Comparison of ENCODE assay signal across 1 cellular context in the genomic region with DNA sequence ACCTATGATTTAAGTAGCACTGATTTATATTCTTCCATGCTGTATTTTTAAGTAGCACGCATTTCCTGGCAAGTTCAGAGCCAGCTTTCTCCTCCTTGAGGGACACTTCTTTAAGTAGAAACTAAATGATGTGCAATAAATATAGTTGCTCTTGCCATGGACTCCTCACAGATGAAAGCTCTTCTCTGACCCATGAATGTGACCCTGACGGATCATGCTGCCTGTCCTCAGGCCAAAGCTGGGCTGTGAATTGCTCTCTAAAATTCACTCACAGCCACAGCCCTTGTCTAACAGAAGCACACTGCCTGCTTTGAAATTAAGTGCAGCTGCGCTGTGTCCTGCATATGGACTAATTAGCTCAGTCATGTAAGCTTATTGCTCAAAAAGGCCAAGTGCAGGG.
TF ChIP-seq lines count a peak whose summit lies in the region.

No MANE protein-coding gene starts in this region.

TF ChIP-seq in H1, 55 proteins besides CTCF, POLR2A, EP300 and RAD21 (continued from another document):
- TF ChIP-seq, protein P1, sequence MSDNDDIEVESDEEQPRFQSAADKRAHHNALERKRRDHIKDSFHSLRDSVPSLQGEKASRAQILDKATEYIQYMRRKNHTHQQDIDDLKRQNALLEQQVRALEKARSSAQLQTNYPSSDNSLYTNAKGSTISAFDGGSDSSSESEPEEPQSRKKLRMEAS (IDR thresholded peaks at IDR 0.05), result no peak
- no peak for TF ChIP-seq TAF1 (IDR thresholded peaks at IDR 0.05; ENCODE audit: low read depth, low read length)
- TF ChIP-seq KDM1A (IDR thresholded peaks at IDR 0.05; ENCODE audit: borderline replicate concordance, low read length), result no peak
- TF ChIP-seq CREB1 (IDR thresholded peaks at IDR 0.05), result no peak
- TF ChIP-seq TAF7 (optimal IDR thresholded peaks at IDR 0.05; ENCODE audit: borderline replicate concordance, low read depth, low read length), result no peak
- TF ChIP-seq EZH2 (IDR thresholded peaks at IDR 0.05; ENCODE audit: low read depth, low read length, severe bottlenecking), result no peak
- TF ChIP-seq ASH2L (IDR thresholded peaks at IDR 0.05; ENCODE audit: low read length), result no peak
- no peak for TF ChIP-seq SAP30 (IDR thresholded peaks at IDR 0.05; ENCODE audit: insufficient read depth, insufficient replicate concordance, low read length)
- TF ChIP-seq TCF12 (IDR thresholded peaks at IDR 0.05; ENCODE audit: low read depth, low read length), result no peak
- no peak for TF ChIP-seq JUN (IDR thresholded peaks at IDR 0.05; ENCODE audit: low read depth, low read length)
- no peak for TF ChIP-seq YY1 (IDR thresholded peaks at IDR 0.05; ENCODE audit: low read depth, low read length)
- no peak for TF ChIP-seq ZNF274 (IDR thresholded peaks at IDR 0.05; ENCODE audit: borderline replicate concordance, extremely low read depth, low read length)
